Comparison of ENCODE assay signal across 8 cellular contexts in the genomic region with DNA sequence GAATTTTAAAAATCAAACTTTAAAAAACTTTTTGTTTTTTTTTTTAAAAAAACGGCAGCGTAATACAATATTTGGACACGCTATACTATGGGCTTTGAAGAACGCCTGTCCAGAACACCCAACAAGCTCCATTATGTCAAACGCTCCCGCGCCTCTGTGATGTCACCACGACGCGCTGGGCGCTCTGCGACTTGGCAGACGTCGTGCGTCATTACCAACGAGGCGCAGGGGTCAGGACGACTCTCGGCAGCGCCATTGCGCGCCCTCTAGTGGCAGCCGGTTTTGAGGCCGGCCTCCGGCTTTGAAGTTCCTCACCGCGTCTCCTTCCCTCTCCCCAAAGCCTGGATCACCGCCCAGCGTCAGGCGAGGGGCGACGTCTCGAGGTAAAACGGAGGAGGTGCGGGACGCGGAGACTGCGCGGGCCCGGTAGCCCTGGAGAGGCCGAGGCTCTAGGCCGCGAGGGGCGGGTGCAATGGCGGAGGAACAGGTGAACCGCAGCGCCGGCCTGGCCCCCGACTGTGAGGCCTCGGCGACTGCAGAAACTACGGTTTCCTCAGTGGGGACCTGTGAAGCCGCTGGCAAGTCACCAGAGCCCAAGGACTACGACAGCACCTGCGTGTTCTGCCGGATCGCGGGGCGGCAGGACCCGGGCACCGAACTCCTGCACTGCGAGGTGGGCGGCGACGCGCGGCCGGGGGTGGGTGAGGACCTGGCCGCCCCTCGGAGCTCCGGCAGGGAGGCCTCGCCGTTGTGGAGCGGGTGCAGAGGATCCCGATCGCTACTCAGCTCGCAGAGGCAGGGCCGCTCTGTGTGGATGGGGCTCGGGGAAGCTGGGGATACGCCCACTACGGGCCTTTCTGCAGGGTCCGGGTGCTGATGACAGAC.
DNase-seq lines count a peak whose midpoint lies in the region; ATAC-seq and FAIRE-seq lines count a peak whose summit lies in the region.

A gene (plus strand): TSS at position 265 of the 885 bp plus-strand sequence. CDS start 208 bp downstream, at position 473.

- peak; percentile 31 for FAIRE-seq in colon (lab: Jason Lieb, UNC)

- peaks cover 0 to 10% (median 0%) of the 10 kb centered on the region in 11 experiments; a peak in 2 of 22 replicates for H4K20me1 ChIP-seq in BLaER1 treated with 17β-estradiol and CSF1 and Interleukin-3, amounts not matched to agents 10 nM and 100 nM

- ATAC-seq in HG03460 (IDR thresholded peaks at IDR 0.05; ENCODE audit: unreplicated experiment), result peak; percentile 93

- H3K4me3 ChIP-seq in BLaER1 treated with 17β-estradiol and CSF1 and Interleukin-3, amounts not matched to agents 10 nM and 100 nM, result peak within 1 kb of the TSS; percentile 77 to 95 (median 87)

- H3K27ac ChIP-seq in BLaER1 treated with 17β-estradiol and CSF1 and Interleukin-3, amounts not matched to agents 10 nM and 100 nM, result peak within 1 kb of the TSS; percentile 81 to 90 (median 86)

- H3K4me2 ChIP-seq in BLaER1 treated with 17β-estradiol and CSF1 and Interleukin-3, amounts not matched to agents 10 nM and 100 nM, result peak within 1 kb of the TSS; percentile 76 to 94 (median 90)

- peak; percentile 88 for DNase-seq in GM19240 (ENCODE audit: insufficient read length, low spot score)
- DNase-seq in NCI-H524 treated with DMSO at 0.1 percent for 48 hours (lab: John Stamatoyannopoulos, UW), result peak; percentile 92
- peak; percentile 99 for DNase-seq in activated CD4-positive, alpha-beta T cell treated with anti-CD3 and anti-CD28 coated beads for 48 hours
- DNase-seq in kidney tubule cell (ENCODE audit: low spot score), result peak; percentile 96
- DNase-seq in stimulated activated CD4-positive, alpha-beta T cell treated with anti-CD3 and anti-CD28 coated beads, Interleukin-1b, Interleukin-23, amount 100 ng/mL, for 24 hours (ENCODE audit: low read depth in 4 of 4, low spot score in 1 of 4), result peak; percentile 98 to 100 (median 98)

- no peaks in the 10 kb centered on the region for H3K27me3 ChIP-seq in BLaER1 treated with 17β-estradiol and CSF1 and Interleukin-3, amounts not matched to agents 10 nM and 100 nM

- H3K36me3 ChIP-seq in BLaER1 treated with 17β-estradiol and CSF1 and Interleukin-3, amounts not matched to agents 10 nM and 100 nM, result peaks cover 0 to 20% (median 10%) of the 10 kb centered on the region in 11 experiments; a peak in 12 of 22 replicates

- peaks cover 0 to 9% (median 5%) of the 10 kb centered on the region in 11 experiments; a peak in 9 of 22 replicates for H3K9me3 ChIP-seq in BLaER1 treated with 17β-estradiol and CSF1 and Interleukin-3, amounts not matched to agents 10 nM and 100 nM (replicated peaks in 1 of 11)

- peaks cover 21 to 38% (median 25%) of the 10 kb centered on the region in 10 experiments for H3K4me1 ChIP-seq in BLaER1 treated with 17β-estradiol and CSF1 and Interleukin-3, amounts not matched to agents 10 nM and 100 nM

- peak within 1 kb of the TSS; percentile 86 to 93 (median 89) for H3K9ac ChIP-seq in BLaER1 treated with 17β-estradiol and CSF1 and Interleukin-3, amounts not matched to agents 10 nM and 100 nM

Comparison
In these comparisons a context has a peak if more than half of its experiments do, and no peak if none do; other contexts are left out.
1. Peak in every context shown above with its lines: DNase-seq, ATAC-seq, H3K4me3 ChIP-seq and H3K27ac ChIP-seq.